In the genomic region with DNA sequence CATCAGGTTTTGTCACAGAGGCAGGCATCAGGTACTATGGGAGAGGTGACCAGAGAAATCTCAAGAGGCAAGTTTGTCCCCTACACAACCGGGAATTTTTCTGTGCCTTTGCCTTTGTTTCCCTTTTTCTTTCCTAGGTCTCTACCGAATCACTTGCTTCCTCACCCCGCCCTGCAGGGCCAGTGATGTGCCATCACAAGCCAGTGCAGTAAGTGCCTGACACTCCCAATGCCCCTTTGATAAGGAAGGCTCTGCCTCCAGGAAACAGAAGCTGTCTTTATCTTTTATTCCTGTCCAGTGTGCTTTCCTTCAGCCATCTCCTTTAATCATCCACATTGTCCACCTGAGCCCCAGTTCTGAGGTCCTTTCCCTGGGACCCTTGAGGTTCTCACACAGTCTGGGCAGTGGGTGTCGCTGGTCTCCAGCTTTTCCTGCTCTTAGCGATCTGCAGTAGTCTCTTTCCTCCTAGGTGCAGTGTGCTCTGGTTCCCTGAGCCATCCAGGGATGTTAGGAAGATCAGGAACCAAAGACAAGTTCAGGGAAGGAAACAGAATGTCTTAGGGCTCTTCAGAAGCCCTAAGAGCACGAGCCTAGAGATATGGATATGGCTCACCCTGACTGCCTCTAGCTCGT, we compare ENCODE assay signal across 1 cellular context.
TF ChIP-seq lines count a peak whose summit lies in the region.

No MANE protein-coding gene starts in this region.

TF ChIP-seq in endothelial cell of umbilical vein, 7 proteins besides CTCF, POLR2A, EP300 and RAD21 (continued from another document):
- no peak for TF ChIP-seq MYC (IDR thresholded peaks at IDR 0.05; ENCODE audit: low read depth, low read length)
TF ChIP-seq in endothelial cell of umbilical vein: peak in this region for 0.
